Comparison of ENCODE assay signal across 20 cellular contexts in genomic region chr2:147356157-147356556, GRCh38.
A peak's percentile ranks its signal among the peaks of the same experiment; 100 is the strongest.
DNase-seq lines count a peak whose midpoint lies in the region; ATAC-seq and TF ChIP-seq lines count a peak whose summit lies in the region.
"Had no signal": no experiment of that assay in that cellular context is flagged by ENCODE, and none has a peak within 500 bp of the region (broad histone marks: within the 10 kb centered on the region; RNA-seq: fewer than 3 reads in every experiment).

No MANE protein-coding gene starts in this region.

- H3K4me1 ChIP-seq in neuron (ENCODE audit: insufficient read depth, low read length): peaks cover 11% of the 10 kb centered on the region
- H3K4me1 ChIP-seq: Caco-2 had no signal

- POLR2A ChIA-PET in MCF 10A (lab: Yijun Ruan, JAX): no interaction called here

- H3K9me3 Mint-ChIP-seq in MCF 10A (ENCODE audit: unreplicated experiment): no peaks in the 10 kb centered on the region
- H3K9me3 Mint-ChIP-seq in T-helper 2 cell treated with Interferon-gamma antibody and Interleukin-4, amounts not matched to agents 5 μg/mL and 100 μg/mL, for 36 hours: no peaks in the 10 kb centered on the region
- H3K9me3 Mint-ChIP-seq: T-cell had no signal

- intact Hi-C loops in MCF 10A (cut with micrococcal nuclease): no loop called here

- TF ChIP-seq CTCF in MCF 10A (IDR thresholded peaks at IDR 0.05; ENCODE audit: unreplicated experiment): no peak

- no peaks in the 10 kb centered on the region for H3K9me3 ChIP-seq in neuron (ENCODE audit: low read length)
- H3K9me3 ChIP-seq: Caco-2 had no signal

- peaks cover 4% of the 10 kb centered on the region for H3K4me1 Mint-ChIP-seq in MCF 10A (ENCODE audit: insufficient read depth, unreplicated experiment)
- peaks cover 2% of the 10 kb centered on the region for H3K4me1 Mint-ChIP-seq in T-helper 2 cell treated with Interferon-gamma antibody and Interleukin-4, amounts not matched to agents 5 μg/mL and 100 μg/mL, for 36 hours (ENCODE audit: low read depth)

- no peak overlapping the region for H3K27ac Mint-ChIP-seq in MCF 10A (ENCODE audit: low read depth, unreplicated experiment)
- H3K27ac Mint-ChIP-seq in T-helper 2 cell treated with Interferon-gamma antibody and Interleukin-4, amounts not matched to agents 5 μg/mL and 100 μg/mL, for 36 hours: no peak overlapping the region
- H3K27ac Mint-ChIP-seq: T-cell had no signal

- ATAC-seq in GM19035 (IDR thresholded peaks at IDR 0.05; ENCODE audit: unreplicated experiment) (peak; percentile 61), HG03469 (IDR thresholded peaks at IDR 0.05; ENCODE audit: unreplicated experiment) (peak; percentile 54), GM18858 (IDR thresholded peaks at IDR 0.05; ENCODE audit: unreplicated experiment) (no peak)
- ATAC-seq: K562, T-cell had no signal

- no peaks in the 10 kb centered on the region for H3K27me3 ChIP-seq in neuron (ENCODE audit: insufficient read depth, low read length)

- H2AFZ ChIP-seq in neuron (ENCODE audit: low read depth, low read length): peak overlapping the region; percentile 30
- H2AFZ ChIP-seq: PC-9 had no signal

- no peaks in the 10 kb centered on the region for H3K36me3 ChIP-seq in neuron (ENCODE audit: insufficient read depth, low read length)

- no peaks in the 10 kb centered on the region for H3K27me3 Mint-ChIP-seq in MCF 10A (ENCODE audit: insufficient read depth, unreplicated experiment)
- H3K27me3 Mint-ChIP-seq in T-helper 2 cell treated with Interferon-gamma antibody and Interleukin-4, amounts not matched to agents 5 μg/mL and 100 μg/mL, for 36 hours (ENCODE audit: low read depth): peaks cover 25% of the 10 kb centered on the region
- H3K27me3 Mint-ChIP-seq: T-cell had no signal

- H3K4me3 Mint-ChIP-seq in MCF 10A (ENCODE audit: unreplicated experiment): peak overlapping the region; percentile 24
- no peak overlapping the region for H3K4me3 Mint-ChIP-seq in T-helper 2 cell treated with Interferon-gamma antibody and Interleukin-4, amounts not matched to agents 5 μg/mL and 100 μg/mL, for 36 hours
- H3K4me3 Mint-ChIP-seq: T-cell had no signal

- H3K36me3 Mint-ChIP-seq in MCF 10A (ENCODE audit: insufficient read depth, unreplicated experiment): no peaks in the 10 kb centered on the region
- H3K36me3 Mint-ChIP-seq in T-helper 2 cell treated with Interferon-gamma antibody and Interleukin-4, amounts not matched to agents 5 μg/mL and 100 μg/mL, for 36 hours (ENCODE audit: low read depth): no peaks in the 10 kb centered on the region
- H3K36me3 Mint-ChIP-seq: T-cell had no signal

- DNase-seq in MCF 10A (ENCODE audit: unreplicated experiment) (no peak), Kasumi-1 (lab: John Stamatoyannopoulos, UW) (no peak), DMS 273 (lab: John Stamatoyannopoulos, UW; ENCODE audit: unreplicated experiment) (no peak)
- no peak for DNase-seq in T-helper 2 cell treated with Interferon-gamma antibody and Interleukin-4, amounts not matched to agents 5 μg/mL and 100 μg/mL, for 36 hours (ENCODE audit: low spot score)
- DNase-seq: ACHN, AML-193, DMS53, H7, NCI-H1436, NCI-H2029, NCI-H2171 treated with DMSO at 0.1 percent for 48 hours, NCI-H446 treated with DMSO at 0.1 percent for 48 hours had no signal

- BruUV-seq in MCF 10A (replicated peaks; lab: Mats Ljungman, UMichigan): no TSS peak

- peak overlapping the region; percentile 32 for H3K4me3 ChIP-seq in neuron (ENCODE audit: low read length)
- H3K4me3 ChIP-seq: K562, PC-9 had no signal

- CTCF ChIA-PET in MCF 10A (lab: Yijun Ruan, JAX): interaction anchor here (0.5 to 1.2 kb wide), 2 partner anchors 21 to 30 kb away, joined by 3 read pairs; no protein-coding TSS in a partner anchor
